ENCODE assay signal across 9 cellular contexts in genomic region chr7:52486267-52486666, GRCh38.
"Had no signal": no experiment of that assay in that cellular context is flagged by ENCODE, and none has a peak within 500 bp of the region (broad histone marks: within the 10 kb centered on the region; RNA-seq: fewer than 3 reads in every experiment).

No MANE protein-coding gene starts in this region.

- H3K27ac ChIP-seq: HL-60, KMS-11 had no signal

- ATAC-seq: HepG2 had no signal

- H3K4me1 Mint-ChIP-seq: IgD-negative memory B cell had no signal

- H3K4me3 Mint-ChIP-seq: H9, IgD-negative memory B cell had no signal

- FAIRE-seq: H54, HepG2 had no signal

- H3K4me2 ChIP-seq: KMS-11 had no signal

- H3K27ac Mint-ChIP-seq: IgD-negative memory B cell had no signal

- H3K27me3 Mint-ChIP-seq: IgD-negative memory B cell had no signal

- DNase-seq: GOT3, H9, HCEC 1CT, KBM-7 had no signal

- H3K9ac ChIP-seq: KMS-11 had no signal
